19 cellular contexts compared by ENCODE assay signal in the genomic region with DNA sequence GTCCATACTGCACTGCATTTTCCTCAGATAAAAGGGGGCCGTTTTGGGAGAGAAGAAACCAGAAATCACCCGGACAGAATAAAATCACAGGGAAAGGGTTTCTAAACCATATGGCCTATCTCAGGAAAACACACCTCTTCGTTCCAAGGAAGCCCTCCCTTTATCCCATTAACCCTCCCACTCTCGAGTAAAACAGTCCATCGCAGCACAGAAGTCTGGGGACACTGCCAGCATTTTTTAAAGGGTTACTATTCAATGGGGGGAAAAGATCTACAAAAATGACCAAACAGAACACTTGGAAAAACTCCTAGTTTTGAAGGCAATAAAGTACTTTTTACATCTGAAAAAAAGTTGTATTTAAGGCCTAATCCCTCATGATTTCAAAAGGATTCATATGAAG. TPM values are rescaled to one million over a fixed set of nuclear protein-coding genes. Genes with fewer than 3 reads are reported as not detected.
"Had no signal": no experiment of that assay in that cellular context is flagged by ENCODE, and none has a peak within 500 bp of the region (broad histone marks: within the 10 kb centered on the region; RNA-seq: fewer than 3 reads in every experiment).

No MANE protein-coding gene starts in this region.

- H3K36me3 ChIP-seq: cardiac muscle cell, neutrophil, thyroid gland had no signal

- H3K4me3 ChIP-seq: cardiac muscle cell, thyroid gland had no signal

- H3K27me3 ChIP-seq: cardiac muscle cell, thyroid gland had no signal

- H3K9me3 ChIP-seq: neutrophil, thyroid gland had no signal

- H3K4me1 ChIP-seq: parathyroid adenoma had no signal

- H3K4me3 Mint-ChIP-seq: activated naive CD4-positive, alpha-beta T cell treated with anti-CD3 and anti-CD28 coated beads for 36 hours; activated naive CD8-positive, alpha-beta T cell treated with anti-CD3 and anti-CD28 coated beads, Interleukin-2, amount 50 U/mL, for 24 hours; activated T-helper 17 cell treated with anti-CD3 and anti-CD28 coated beads, Interleukin-2, amount 50 U/mL, for 72 hours; stimulated activated effector memory CD8-positive, alpha-beta T cell treated with anti-CD3 and anti-CD28 coated beads, Interleukin-12 subunit alpha, Interleukin-12 subunit beta, amount 100 ng/mL, for 72 hours had no signal

- DNase-seq: activated CD4-positive, alpha-beta T cell treated with anti-CD3 and anti-CD28 coated beads for 1 hour; activated CD4-positive, alpha-beta T cell treated with anti-CD3 and anti-CD28 coated beads, Interleukin-2, amount 50 U/mL, for 4 hours; activated naive CD4-positive, alpha-beta T cell treated with anti-CD3 and anti-CD28 coated beads for 36 hours; activated naive CD8-positive, alpha-beta T cell treated with anti-CD3 and anti-CD28 coated beads, Interleukin-2, amount 50 U/mL, for 24 hours; aorta; hippocampal formation; kidney glomerular epithelial cell; retina; stimulated activated CD4-positive, alpha-beta T cell treated with anti-CD3 and anti-CD28 coated beads, Interleukin-12 subunit alpha, Interleukin-12 subunit beta, amount 100 ng/mL, for 4 hours; stimulated activated CD4-positive, alpha-beta T cell treated with anti-CD3 and anti-CD28 coated beads, Interleukin-2, amount 100 ng/mL, for 24 hours; T-helper 9 cell; thyroid gland had no signal

- H3K27ac ChIP-seq: cardiac muscle cell, neutrophil, parathyroid adenoma, thyroid gland had no signal

- H3K9ac ChIP-seq: parathyroid adenoma had no signal

- H3K9me3 Mint-ChIP-seq: activated naive CD4-positive, alpha-beta T cell treated with anti-CD3 and anti-CD28 coated beads for 36 hours; activated naive CD8-positive, alpha-beta T cell treated with anti-CD3 and anti-CD28 coated beads, Interleukin-2, amount 50 U/mL, for 24 hours; activated T-helper 17 cell treated with anti-CD3 and anti-CD28 coated beads, Interleukin-2, amount 50 U/mL, for 72 hours; stimulated activated effector memory CD8-positive, alpha-beta T cell treated with anti-CD3 and anti-CD28 coated beads, Interleukin-12 subunit alpha, Interleukin-12 subunit beta, amount 100 ng/mL, for 72 hours had no signal

- H3K36me3 Mint-ChIP-seq: stimulated activated effector memory CD8-positive, alpha-beta T cell treated with anti-CD3 and anti-CD28 coated beads, Interleukin-12 subunit alpha, Interleukin-12 subunit beta, amount 100 ng/mL, for 72 hours had no signal

- H3K27ac Mint-ChIP-seq: activated naive CD4-positive, alpha-beta T cell treated with anti-CD3 and anti-CD28 coated beads for 36 hours; activated naive CD8-positive, alpha-beta T cell treated with anti-CD3 and anti-CD28 coated beads, Interleukin-2, amount 50 U/mL, for 24 hours; activated T-helper 17 cell treated with anti-CD3 and anti-CD28 coated beads, Interleukin-2, amount 50 U/mL, for 72 hours; stimulated activated effector memory CD8-positive, alpha-beta T cell treated with anti-CD3 and anti-CD28 coated beads, Interleukin-12 subunit alpha, Interleukin-12 subunit beta, amount 100 ng/mL, for 72 hours had no signal

RNA-seq across cellular contexts. Expression of gene HESX1, which starts 42.1 kb away (rescaled TPM):
- total RNA-seq: fibroblast of villous mesenchyme, mesenteric fat pad had no signal
